ENCODE assay signal across 11 cellular contexts in genomic region chr15:20341901-20342605, GRCh38.
DNase-seq lines count a peak whose midpoint lies in the region; ATAC-seq and TF ChIP-seq lines count a peak whose summit lies in the region.
"Had no signal": no experiment of that assay in that cellular context is flagged by ENCODE, and none has a peak within 500 bp of the region (broad histone marks: within the 10 kb centered on the region; RNA-seq: fewer than 3 reads in every experiment).

No MANE protein-coding gene starts in this region.

- no peak for TF ChIP-seq EP300 in suprapubic skin (IDR thresholded peaks at IDR 0.05)

- H3K79me2 ChIP-seq in Karpas-422 (ENCODE audit: low read length) = no peaks in the 10 kb centered on the region

- no peak overlapping the region for H2AFZ ChIP-seq in Karpas-422 (ENCODE audit: low read length)

- 42% methylated on average over 5 of the region's 5 CpGs for WGBS in suprapubic skin

- H3K27ac ChIP-seq in Karpas-422 (ENCODE audit: low read length) (no peak overlapping the region), suprapubic skin (no peak overlapping the region)
- H3K27ac ChIP-seq: esophagus squamous epithelium had no signal

- ATAC-seq in GM21423 (IDR thresholded peaks at IDR 0.05; ENCODE audit: unreplicated experiment) (no peak), GM18868 (IDR thresholded peaks at IDR 0.05; ENCODE audit: unreplicated experiment) (no peak)

- DNase-seq in Karpas-422 (no peak), suprapubic skin (ENCODE audit: low spot score in 2 of 2) (peak; percentile 96 to 98), HUDEP-2 (lab: John Stamatoyannopoulos, UW; ENCODE audit: unreplicated experiment in 76 of 76) (no peak)
- peak; percentile 30 for DNase-seq in activated effector memory CD4-positive, alpha-beta T cell treated with Interleukin-2 at 50 U/mL for 16 hours
- DNase-seq: esophagus squamous epithelium; naive B cell; NCI-H226; stimulated activated naive CD4-positive, alpha-beta T cell had no signal

- no peak overlapping the region for H3K9ac ChIP-seq in Karpas-422 (ENCODE audit: low read length)

- no peaks in the 10 kb centered on the region for H3K27me3 ChIP-seq in Karpas-422 (ENCODE audit: low read length)
- H3K27me3 ChIP-seq in suprapubic skin = no peaks in the 10 kb centered on the region
- H3K27me3 ChIP-seq: esophagus squamous epithelium had no signal

- no peaks in the 10 kb centered on the region for H3K36me3 ChIP-seq in Karpas-422 (ENCODE audit: insufficient read depth, low read length)
- no peaks in the 10 kb centered on the region for H3K36me3 ChIP-seq in suprapubic skin
- H3K36me3 ChIP-seq: esophagus squamous epithelium had no signal

- no peak overlapping the region for H3K4me2 ChIP-seq in Karpas-422 (ENCODE audit: low read depth, low read length, poor library complexity, severe bottlenecking)

- H3K4me3 ChIP-seq in Karpas-422 (ENCODE audit: low read length) = 0 out of 2 replicates have a peak overlapping the region, but pooled peaks have one; percentile 29
- H3K4me3 ChIP-seq in iPS-18c (ENCODE audit: insufficient read depth, low read depth, low read length) = peak overlapping the region; percentile 38
- no peak overlapping the region for H3K4me3 ChIP-seq in suprapubic skin
- H3K4me3 ChIP-seq: esophagus squamous epithelium had no signal

- TF ChIP-seq CTCF in suprapubic skin (IDR thresholded peaks at IDR 0.05) = no peak

- H3K9me3 ChIP-seq in Karpas-422 (ENCODE audit: low read length) = peaks cover 36% of the 10 kb centered on the region
- peaks cover 66% of the 10 kb centered on the region for H3K9me3 ChIP-seq in iPS-18c (ENCODE audit: control insufficient read depth, insufficient read depth, low read length)
- peaks cover 30% of the 10 kb centered on the region for H3K9me3 ChIP-seq in suprapubic skin

- H3K4me1 ChIP-seq in Karpas-422 (ENCODE audit: low read length) (no peaks in the 10 kb centered on the region), suprapubic skin (no peaks in the 10 kb centered on the region)
- H3K4me1 ChIP-seq: esophagus squamous epithelium had no signal

- H4K20me1 ChIP-seq in Karpas-422 (ENCODE audit: insufficient read depth, low read depth, low read length) = no peaks in the 10 kb centered on the region

- no peaks in the 10 kb centered on the region for H3K9me2 ChIP-seq in Karpas-422 (replicated peaks; ENCODE audit: insufficient read depth, low read length)

- no peak for TF ChIP-seq POLR2A in suprapubic skin (IDR thresholded peaks at IDR 0.05)

Comparison
In these comparisons a context has a peak if more than half of its experiments do, and no peak if none do; other contexts are left out.
1. DNase-seq: peak in activated effector memory CD4-positive, alpha-beta T cell treated with Interleukin-2 at 50 U/mL for 16 hours (single experiment) and suprapubic skin (2 of 2); none in Karpas-422 (single experiment) and HUDEP-2 (0 of 76).